In the genomic region with DNA sequence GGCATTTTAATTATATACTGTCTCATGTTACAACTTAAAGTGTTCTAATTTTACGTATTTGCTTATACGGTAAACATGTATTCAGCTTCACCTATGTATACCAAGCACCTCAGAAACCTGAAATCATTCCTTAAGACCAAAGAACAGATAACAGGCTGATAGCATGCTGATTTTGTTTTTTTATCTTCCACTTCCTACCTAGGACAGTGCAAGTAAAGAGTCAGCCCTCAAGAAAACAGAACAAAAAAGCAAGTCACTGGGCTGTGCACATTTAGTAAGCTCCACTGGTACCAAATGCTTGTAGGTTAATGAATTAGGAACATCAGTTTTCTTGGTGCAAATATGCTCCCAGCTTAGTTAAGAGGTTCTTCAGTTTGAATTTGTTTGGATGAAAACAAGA, we compare ENCODE assay signal across 28 cellular contexts.
DNase-seq lines count a peak whose midpoint lies in the region; ATAC-seq and TF ChIP-seq lines count a peak whose summit lies in the region.
"Had no signal": no experiment of that assay in that cellular context is flagged by ENCODE, and none has a peak within 500 bp of the region (broad histone marks: within the 10 kb centered on the region; RNA-seq: fewer than 3 reads in every experiment).

No MANE protein-coding gene starts in this region.

- no peaks in the 10 kb centered on the region for H3K27me3 Mint-ChIP-seq in activated naive CD4-positive, alpha-beta T cell treated with anti-CD3 and anti-CD28 coated beads, Interleukin-2, amount 50 U/mL, for 24 hours
- H3K27me3 Mint-ChIP-seq in activated T-helper 17 cell treated with anti-CD3 and anti-CD28 coated beads, Interleukin-2, amount 50 U/mL, for 72 hours = no peaks in the 10 kb centered on the region

- H3K27me3 ChIP-seq in KMS-11 (ENCODE audit: insufficient read depth, low read depth) = no peaks in the 10 kb centered on the region
- H3K27me3 ChIP-seq in WERI-Rb-1 (ENCODE audit: insufficient read depth, low read depth, severe bottlenecking) = peaks cover 80% of the 10 kb centered on the region

- no peaks in the 10 kb centered on the region for H3K9me3 ChIP-seq in WERI-Rb-1 (ENCODE audit: severe bottlenecking)
- H3K9me3 ChIP-seq: breast epithelium, stomach, tibial artery had no signal

- H3K9ac ChIP-seq in KMS-11 = no peak overlapping the region

- DNase-seq in activated naive CD4-positive, alpha-beta T cell (lab: John Stamatoyannopoulos, UW) = no peak
- no peak for DNase-seq in stimulated activated effector memory CD8-positive, alpha-beta T cell treated with anti-CD3 and anti-CD28 coated beads, Interleukin-12 subunit alpha, Interleukin-12 subunit beta, amount 100 ng/mL, for 72 hours (ENCODE audit: low spot score in 2 of 2)
- no peak for DNase-seq in WERI-Rb-1
- DNase-seq in NCI-H1105 treated with DMSO at 0.1 percent for 48 hours (lab: John Stamatoyannopoulos, UW) = no peak
- DNase-seq in anterior cingulate cortex (lab: John Stamatoyannopoulos, UW) = no peak
- DNase-seq: amygdala; effector CD8-positive, alpha-beta T cell; EL; erythroblast; islet precursor cell; Karpas-422; left ventricle myocardium superior; naive B cell; NCI-H1436; NCI-H2081 treated with DMSO at 0.1 percent for 48 hours; NCI-H446; NCI-H82; stomach; T-helper 9 cell; tibial artery had no signal

- H3K4me3 ChIP-seq in KMS-11 (IDR thresholded peaks at IDR 0.05; ENCODE audit: insufficient read depth, low read depth, low read length) (no peak overlapping the region), WERI-Rb-1 (ENCODE audit: low read depth, low read length) (no peak overlapping the region)
- H3K4me3 ChIP-seq: breast epithelium, GM23338, stomach, tibial artery had no signal

- ATAC-seq in activated T-helper 17 cell treated with anti-CD3 and anti-CD28 coated beads, Interleukin-2, amount 50 U/mL, for 72 hours (replicated peaks) = peak; percentile 28
- ATAC-seq in stimulated activated effector memory CD8-positive, alpha-beta T cell treated with anti-CD3 and anti-CD28 coated beads, Interleukin-12 subunit alpha, Interleukin-12 subunit beta, amount 100 ng/mL, for 72 hours = peak; percentile 45
- ATAC-seq: left ventricle myocardium superior had no signal

- H3K36me3 Mint-ChIP-seq in activated naive CD4-positive, alpha-beta T cell treated with anti-CD3 and anti-CD28 coated beads, Interleukin-2, amount 50 U/mL, for 24 hours = no peaks in the 10 kb centered on the region
- peaks cover 5% of the 10 kb centered on the region for H3K36me3 Mint-ChIP-seq in activated T-helper 17 cell treated with anti-CD3 and anti-CD28 coated beads, Interleukin-2, amount 50 U/mL, for 72 hours (ENCODE audit: low read depth)
- H3K36me3 Mint-ChIP-seq in stimulated activated effector memory CD8-positive, alpha-beta T cell treated with anti-CD3 and anti-CD28 coated beads, Interleukin-12 subunit alpha, Interleukin-12 subunit beta, amount 100 ng/mL, for 72 hours = peaks cover 6% of the 10 kb centered on the region
- H3K36me3 Mint-ChIP-seq: CD14-positive monocyte, naive B cell had no signal

- peak overlapping the region; percentile 54; the same call in 1 of the 2 replicates for H2AFZ ChIP-seq in KMS-11 (ENCODE audit: low read depth)

- no peaks in the 10 kb centered on the region for H3K4me1 Mint-ChIP-seq in activated naive CD4-positive, alpha-beta T cell treated with anti-CD3 and anti-CD28 coated beads, Interleukin-2, amount 50 U/mL, for 24 hours
- peaks cover 24% of the 10 kb centered on the region for H3K4me1 Mint-ChIP-seq in activated T-helper 17 cell treated with anti-CD3 and anti-CD28 coated beads, Interleukin-2, amount 50 U/mL, for 72 hours
- H3K4me1 Mint-ChIP-seq in stimulated activated effector memory CD8-positive, alpha-beta T cell treated with anti-CD3 and anti-CD28 coated beads, Interleukin-12 subunit alpha, Interleukin-12 subunit beta, amount 100 ng/mL, for 72 hours = peaks cover 24% of the 10 kb centered on the region
- H3K4me1 Mint-ChIP-seq: CD14-positive monocyte, naive B cell had no signal

- no peaks in the 10 kb centered on the region for H3K9me3 Mint-ChIP-seq in activated naive CD4-positive, alpha-beta T cell treated with anti-CD3 and anti-CD28 coated beads, Interleukin-2, amount 50 U/mL, for 24 hours
- H3K9me3 Mint-ChIP-seq in activated T-helper 17 cell treated with anti-CD3 and anti-CD28 coated beads, Interleukin-2, amount 50 U/mL, for 72 hours = no peaks in the 10 kb centered on the region
- H3K9me3 Mint-ChIP-seq in stimulated activated effector memory CD8-positive, alpha-beta T cell treated with anti-CD3 and anti-CD28 coated beads, Interleukin-12 subunit alpha, Interleukin-12 subunit beta, amount 100 ng/mL, for 72 hours = no peaks in the 10 kb centered on the region
- H3K9me3 Mint-ChIP-seq: GM23338, naive B cell had no signal

- H3K4me3 Mint-ChIP-seq in activated naive CD4-positive, alpha-beta T cell treated with anti-CD3 and anti-CD28 coated beads, Interleukin-2, amount 50 U/mL, for 24 hours = peak overlapping the region; percentile 81
- no peak overlapping the region for H3K4me3 Mint-ChIP-seq in activated T-helper 17 cell treated with anti-CD3 and anti-CD28 coated beads, Interleukin-2, amount 50 U/mL, for 72 hours
- peak overlapping the region; percentile 55 for H3K4me3 Mint-ChIP-seq in stimulated activated effector memory CD8-positive, alpha-beta T cell treated with anti-CD3 and anti-CD28 coated beads, Interleukin-12 subunit alpha, Interleukin-12 subunit beta, amount 100 ng/mL, for 72 hours
- H3K4me3 Mint-ChIP-seq: GM23338, naive B cell had no signal

- H3K4me1 ChIP-seq in KMS-11 (ENCODE audit: low read depth, poor library complexity, severe bottlenecking) = peaks cover 12% of the 10 kb centered on the region
- H3K4me1 ChIP-seq: breast epithelium had no signal

- no peak overlapping the region for H3K4me2 ChIP-seq in KMS-11

- H3K79me2 ChIP-seq in KMS-11 (ENCODE audit: insufficient read depth, low read depth) = no peaks in the 10 kb centered on the region

- TF ChIP-seq CTCF in KMS-11 (conservative IDR thresholded peaks at IDR 0.05; ENCODE audit: low read depth, low read length) = no peak
- no peak for TF ChIP-seq CTCF in WERI-Rb-1 (IDR thresholded peaks at IDR 0.05; ENCODE audit: low read depth, low read length)

- H3K36me3 ChIP-seq in KMS-11 (ENCODE audit: insufficient read depth) (no peaks in the 10 kb centered on the region), WERI-Rb-1 (no peaks in the 10 kb centered on the region)
- H3K36me3 ChIP-seq: breast epithelium, stomach, tibial artery had no signal

- H4K20me1 ChIP-seq in KMS-11 (ENCODE audit: insufficient read depth) = no peaks in the 10 kb centered on the region

- H3K27ac ChIP-seq in KMS-11 (peak overlapping the region; percentile 30; the same call in 1 of the 2 replicates), WERI-Rb-1 (no peak overlapping the region)
- H3K27ac ChIP-seq: breast epithelium, HL-60, RWPE1, stomach, tibial artery had no signal

- H3K27ac Mint-ChIP-seq in activated naive CD4-positive, alpha-beta T cell treated with anti-CD3 and anti-CD28 coated beads, Interleukin-2, amount 50 U/mL, for 24 hours = peak overlapping the region; percentile 96
- H3K27ac Mint-ChIP-seq in activated T-helper 17 cell treated with anti-CD3 and anti-CD28 coated beads, Interleukin-2, amount 50 U/mL, for 72 hours = peak overlapping the region; percentile 91
- peak overlapping the region; percentile 89 for H3K27ac Mint-ChIP-seq in stimulated activated effector memory CD8-positive, alpha-beta T cell treated with anti-CD3 and anti-CD28 coated beads, Interleukin-12 subunit alpha, Interleukin-12 subunit beta, amount 100 ng/mL, for 72 hours
- H3K27ac Mint-ChIP-seq: CD14-positive monocyte had no signal
